Comparison of ENCODE assay signal across 23 cellular contexts in the genomic region with DNA sequence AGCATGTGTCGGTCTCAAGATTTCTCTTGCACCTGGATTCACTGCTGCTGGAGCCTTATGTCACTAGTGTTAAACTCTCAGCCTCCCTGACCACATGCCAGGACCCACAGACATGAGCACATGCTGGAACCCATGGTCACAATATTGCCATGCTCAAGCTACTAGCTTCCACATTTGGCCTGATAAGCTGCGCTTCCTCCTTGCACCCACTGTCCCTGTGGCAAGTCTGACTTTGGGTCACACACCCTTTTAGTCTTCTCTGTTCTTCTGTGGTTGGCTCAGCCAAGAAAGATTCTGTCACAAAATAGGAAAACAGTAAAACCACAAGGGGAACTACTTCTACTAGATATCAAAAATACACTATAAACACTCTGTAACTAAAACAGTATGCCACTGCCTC.
"Had no signal": no experiment of that assay in that cellular context is flagged by ENCODE, and none has a peak within 500 bp of the region (broad histone marks: within the 10 kb centered on the region; RNA-seq: fewer than 3 reads in every experiment).

No MANE protein-coding gene starts in this region.

- H3K4me1 ChIP-seq: adrenal gland, ascending aorta, heart right ventricle, prostate gland, transverse colon, vagina had no signal

- H3K36me3 Mint-ChIP-seq: natural killer cell treated with Interleukin-12 subunit alpha and Interleukin-12 subunit beta and Interleukin-15 and Interleukin-18, amount 100 ng/mL, for 72 hours; stimulated activated naive B cell treated with anti-CD40 and anti-IgM and Interleukin-4, amounts not matched to agents 10 μg/mL and 1 μg/mL and 100 μg/mL, for 72 hours; WTC11 had no signal

- H3K4me1 Mint-ChIP-seq: activated T-helper 17 cell treated with anti-CD3 and anti-CD28 coated beads, Interleukin-2, amount 50 U/mL, for 72 hours; stimulated activated naive B cell treated with anti-CD40 and anti-IgM and Interleukin-4, amounts not matched to agents 10 μg/mL and 1 μg/mL and 100 μg/mL, for 72 hours had no signal

- H3K36me3 ChIP-seq: adrenal gland, ascending aorta, brain microvascular endothelial cell, heart right ventricle, prostate gland, transverse colon, vagina had no signal

- H3K27me3 ChIP-seq: adrenal gland, ascending aorta, brain microvascular endothelial cell, heart right ventricle, transverse colon, vagina had no signal

- DNase-seq: activated T-cell treated with anti-CD3 and anti-CD28 coated beads, Interleukin-2, amount 50 U/mL, for 1 hour; adrenal gland; brain microvascular endothelial cell; caudate nucleus; dermis blood vessel endothelial cell; effector CD8-positive, alpha-beta T cell; erythroblast; foreskin fibroblast; heart right ventricle; islet precursor cell; left cardiac atrium; midbrain; stimulated activated CD4-positive, alpha-beta T cell treated with anti-CD3 and anti-CD28 coated beads, Interleukin-2, amount 100 ng/mL, for 48 hours; stimulated activated CD8-positive, alpha-beta memory T cell treated with anti-CD3 and anti-CD28 coated beads, Interleukin-4, amount 100 ng/mL, for 48 hours; stimulated activated naive B cell treated with anti-CD40 and anti-IgM and Interleukin-4, amounts not matched to agents 10 μg/mL and 1 μg/mL and 100 μg/mL, for 72 hours; transverse colon had no signal

- ATAC-seq: activated naive CD4-positive, alpha-beta T cell treated with anti-CD3 and anti-CD28 coated beads, Interleukin-2, amount 50 U/mL, for 72 hours; activated T-helper 17 cell treated with anti-CD3 and anti-CD28 coated beads, Interleukin-2, amount 50 U/mL, for 72 hours; heart right ventricle; natural killer cell treated with Interleukin-12 subunit alpha and Interleukin-12 subunit beta and Interleukin-15 and Interleukin-18, amount 100 ng/mL, for 72 hours; stimulated activated naive B cell treated with anti-CD40 and anti-IgM and Interleukin-4, amounts not matched to agents 10 μg/mL and 1 μg/mL and 100 μg/mL, for 72 hours; WTC11 had no signal

- H3K9me3 Mint-ChIP-seq: activated naive CD4-positive, alpha-beta T cell treated with anti-CD3 and anti-CD28 coated beads, Interleukin-2, amount 50 U/mL, for 72 hours; activated T-helper 17 cell treated with anti-CD3 and anti-CD28 coated beads, Interleukin-2, amount 50 U/mL, for 72 hours; natural killer cell treated with Interleukin-12 subunit alpha and Interleukin-12 subunit beta and Interleukin-15 and Interleukin-18, amount 100 ng/mL, for 72 hours had no signal

- H3K4me3 ChIP-seq: adrenal gland, ascending aorta, heart right ventricle, prostate gland, transverse colon, vagina had no signal

- H3K27ac ChIP-seq: adrenal gland, ascending aorta, brain microvascular endothelial cell, heart right ventricle, prostate gland, transverse colon, vagina had no signal

- H3K27ac Mint-ChIP-seq: activated naive CD4-positive, alpha-beta T cell treated with anti-CD3 and anti-CD28 coated beads, Interleukin-2, amount 50 U/mL, for 72 hours; activated T-helper 17 cell treated with anti-CD3 and anti-CD28 coated beads, Interleukin-2, amount 50 U/mL, for 72 hours; natural killer cell treated with Interleukin-12 subunit alpha and Interleukin-12 subunit beta and Interleukin-15 and Interleukin-18, amount 100 ng/mL, for 72 hours; stimulated activated naive B cell treated with anti-CD40 and anti-IgM and Interleukin-4, amounts not matched to agents 10 μg/mL and 1 μg/mL and 100 μg/mL, for 72 hours; WTC11 had no signal

- H3K4me3 Mint-ChIP-seq: activated T-helper 17 cell treated with anti-CD3 and anti-CD28 coated beads, Interleukin-2, amount 50 U/mL, for 72 hours; natural killer cell treated with Interleukin-12 subunit alpha and Interleukin-12 subunit beta and Interleukin-15 and Interleukin-18, amount 100 ng/mL, for 72 hours; stimulated activated naive B cell treated with anti-CD40 and anti-IgM and Interleukin-4, amounts not matched to agents 10 μg/mL and 1 μg/mL and 100 μg/mL, for 72 hours; WTC11 had no signal

- H3K9me3 ChIP-seq: adrenal gland, ascending aorta, heart right ventricle, prostate gland, transverse colon, vagina had no signal
